ENCODE assay signal across 8 cellular contexts in genomic region chr1:34865573-34865972, GRCh38. TPM values are rescaled to one million over a fixed set of nuclear protein-coding genes. Genes with fewer than 3 reads are reported as not detected.
DNase-seq lines count a peak whose midpoint lies in the region; ATAC-seq and TF ChIP-seq lines count a peak whose summit lies in the region.

No MANE protein-coding gene starts in this region.

- DNase-seq in activated B cell treated with CpG ODN at 0.5 μM for 24 hours (no peak), right atrium auricular region (ENCODE audit: low spot score) (no peak), erythroblast (lab: John Stamatoyannopoulos, UW) (no peak), HuH-7 (ENCODE audit: low spot score) (no peak), COR-L47 (lab: John Stamatoyannopoulos, UW) (no peak)

- no peaks in the 10 kb centered on the region for H3K27me3 Mint-ChIP-seq in activated B cell treated with CpG ODN at 0.5 μM for 24 hours

- H3K27ac ChIP-seq in right atrium auricular region: peak overlapping the region; percentile 81 to 84
- no peak overlapping the region for H3K27ac ChIP-seq in skeletal muscle tissue (ENCODE audit: low read depth, low read length)

- H3K9me3 Mint-ChIP-seq in activated B cell treated with CpG ODN at 0.5 μM for 24 hours: no peaks in the 10 kb centered on the region

- H3K9me3 ChIP-seq in right atrium auricular region (no peaks in the 10 kb centered on the region), skeletal muscle tissue (ENCODE audit: control insufficient read depth in 3 of 3, low read length in 3 of 3) (no peaks in the 10 kb centered on the region)

- no peak for TF ChIP-seq POLR2A in erythroblast (IDR thresholded peaks at IDR 0.05; ENCODE audit: low read length)

- ATAC-seq in GM19397 (IDR thresholded peaks at IDR 0.05; ENCODE audit: unreplicated experiment): peak; percentile 5
- no peak for ATAC-seq in activated B cell treated with CpG ODN at 0.5 μM for 24 hours (ENCODE audit: low read depth)
- no peak for ATAC-seq in HG03565 (IDR thresholded peaks at IDR 0.05; ENCODE audit: unreplicated experiment)

- intact Hi-C loops in activated B cell treated with CpG ODN at 0.5 μM for 24 hours (cut with micrococcal nuclease): no loop called here

- H3K36me3 ChIP-seq in right atrium auricular region (no peaks in the 10 kb centered on the region), skeletal muscle tissue (ENCODE audit: control insufficient read depth in 3 of 3, insufficient read depth in 3 of 3, low read length in 3 of 3) (no peaks in the 10 kb centered on the region)

- H3K4me3 ChIP-seq in right atrium auricular region (peak overlapping the region; percentile 62 to 74), skeletal muscle tissue (ENCODE audit: low read length in 3 of 3) (peak overlapping the region; percentile 71 to 86 (median 79))

- H3K36me3 Mint-ChIP-seq in activated B cell treated with CpG ODN at 0.5 μM for 24 hours (ENCODE audit: low read depth): no peaks in the 10 kb centered on the region

- TF ChIP-seq CTCF in activated B cell treated with CpG ODN at 0.5 μM for 24 hours (IDR thresholded peaks at IDR 0.05) (no peak), right atrium auricular region (IDR thresholded peaks at IDR 0.05) (no peak)

- CTCF ChIA-PET in activated B cell treated with CpG ODN at 0.5 μM for 24 hours (lab: Charles Lee): interaction anchor here (0.6 to 1.9 kb wide), 8 partner anchors 28 to 978 kb away, joined by 3 to 8 read pairs (median 4); partner anchors contain the start of genes DLGAP3, TMEM35B and ZMYM1

- peak overlapping the region; percentile 74 for H3K4me3 Mint-ChIP-seq in activated B cell treated with CpG ODN at 0.5 μM for 24 hours

- H3K27me3 ChIP-seq in right atrium auricular region: no peaks in the 10 kb centered on the region
- peaks cover 0 to 12% (median 7%) of the 10 kb centered on the region in 3 donors for H3K27me3 ChIP-seq in skeletal muscle tissue (ENCODE audit: control insufficient read depth in 3 of 3, insufficient read depth in 3 of 3, low read length in 3 of 3)

- H3K9ac ChIP-seq in skeletal muscle tissue (ENCODE audit: low read depth in 1 of 3, low read length in 3 of 3): peak overlapping the region; percentile 70 to 84 (median 79)

- no peak overlapping the region for H3K27ac Mint-ChIP-seq in activated B cell treated with CpG ODN at 0.5 μM for 24 hours

- H3K4me1 ChIP-seq in right atrium auricular region (peaks cover 0 to 13% of the 10 kb centered on the region in 2 donors), skeletal muscle tissue (ENCODE audit: control insufficient read depth in 3 of 3, insufficient read depth in 3 of 3, low read length in 3 of 3) (peaks cover 4 to 20% (median 12%) of the 10 kb centered on the region in 3 donors)

- peaks cover 17% of the 10 kb centered on the region for H3K4me1 Mint-ChIP-seq in activated B cell treated with CpG ODN at 0.5 μM for 24 hours

- POLR2A ChIA-PET in activated B cell treated with CpG ODN at 0.5 μM for 24 hours (lab: Charles Lee): interaction anchor here (1.2 to 1.8 kb wide), 3 partner anchors 9 to 120 kb away, joined by 5 to 6 read pairs (median 5); partner anchors contain the start of gene TMEM35B

RNA-seq across cellular contexts. Expression of gene SMIM12, which starts 6.0 kb away (rescaled TPM):
- total RNA-seq in activated B cell treated with CpG ODN at 0.5 μM for 24 hours (45.9 and 46.3 TPM in 2 replicates), right atrium auricular region (10 to 100 TPM; 26.6 to 34.0 TPM), skeletal muscle tissue (8.9 TPM)
